9 cellular contexts compared by ENCODE assay signal in genomic region chrX:46574941-46575381, GRCh38. TPM values are rescaled to one million over a fixed set of nuclear protein-coding genes. Genes with fewer than 3 reads are reported as not detected.
DNase-seq lines count a peak whose midpoint lies in the region; ATAC-seq and TF ChIP-seq lines count a peak whose summit lies in the region.
"Had no signal": no experiment of that assay in that cellular context is flagged by ENCODE, and none has a peak within 500 bp of the region (broad histone marks: within the 10 kb centered on the region; RNA-seq: fewer than 3 reads in every experiment).

No MANE protein-coding gene starts in this region.

- ATAC-seq in HG03045 (IDR thresholded peaks at IDR 0.05; ENCODE audit: unreplicated experiment) = peak; percentile 10
- peak; percentile 33 for ATAC-seq in T-helper 17 cell
- ATAC-seq in GM18873 (IDR thresholded peaks at IDR 0.05; ENCODE audit: low FRiP score, unreplicated experiment) = no peak
- no peak for ATAC-seq in HG03025 (IDR thresholded peaks at IDR 0.05; ENCODE audit: low FRiP score, unreplicated experiment)
- ATAC-seq: K562 had no signal

- TF ChIP-seq POLR2A in transverse colon (IDR thresholded peaks at IDR 0.05) = no peak

- H2BK15ac ChIP-seq in mesenchymal stem cell (ENCODE audit: low read depth, poor library complexity, severe bottlenecking) = no peak overlapping the region

- H3K23ac ChIP-seq in mesenchymal stem cell (ENCODE audit: low read length in 2 of 2) = no peak overlapping the region

- no peaks in the 10 kb centered on the region for H3K27me3 Mint-ChIP-seq in T-helper 17 cell
- H3K27me3 Mint-ChIP-seq in dendritic cell treated with granulocyte-macrophage colony-stimulating factor and Interleukin-4, amounts not matched to agents 40 ng/mL and 50 ng/mL, for 4 days = peaks cover 4% of the 10 kb centered on the region

- peaks cover 13% of the 10 kb centered on the region for H3K4me1 ChIP-seq in mesenchymal stem cell (ENCODE audit: control insufficient read depth, insufficient read depth, low read depth, low read length)
- H3K4me1 ChIP-seq in transverse colon = peaks cover 0 to 14% (median 10%) of the 10 kb centered on the region in 4 donors

- no peak overlapping the region for H3K27ac Mint-ChIP-seq in T-helper 17 cell
- H3K27ac Mint-ChIP-seq in dendritic cell treated with granulocyte-macrophage colony-stimulating factor and Interleukin-4, amounts not matched to agents 40 ng/mL and 50 ng/mL, for 4 days = peak overlapping the region; percentile 48

- H3K27ac ChIP-seq in mesenchymal stem cell (ENCODE audit: low read length, poor library complexity, severe bottlenecking) (no peak overlapping the region), transverse colon (peak overlapping the region; percentile 32 to 81 (median 78))

- H4K91ac ChIP-seq in mesenchymal stem cell (ENCODE audit: low read length) = no peak overlapping the region

- peak overlapping the region; percentile 89 for H3K4me3 Mint-ChIP-seq in T-helper 17 cell
- H3K4me3 Mint-ChIP-seq in dendritic cell treated with granulocyte-macrophage colony-stimulating factor and Interleukin-4, amounts not matched to agents 40 ng/mL and 50 ng/mL, for 4 days = peak overlapping the region; percentile 84

- peak overlapping the region in 1 of 2 experiments; percentile 8 for H3K14ac ChIP-seq in mesenchymal stem cell (ENCODE audit: low read length in 2 of 2)

- H3K4ac ChIP-seq in mesenchymal stem cell (ENCODE audit: low read depth in 1 of 2, low read length in 2 of 2) = no peak overlapping the region

- no peaks in the 10 kb centered on the region for H3K36me3 Mint-ChIP-seq in T-helper 17 cell (ENCODE audit: low read depth)
- peaks cover 10% of the 10 kb centered on the region for H3K36me3 Mint-ChIP-seq in dendritic cell treated with granulocyte-macrophage colony-stimulating factor and Interleukin-4, amounts not matched to agents 40 ng/mL and 50 ng/mL, for 4 days (ENCODE audit: low read depth)

- H3K27me3 ChIP-seq in mesenchymal stem cell (ENCODE audit: control insufficient read depth in 1 of 2, insufficient read depth in 1 of 2, low read length in 2 of 2) (peaks cover 0 to 7% of the 10 kb centered on the region in 2 experiments), transverse colon (peaks cover 7% of the 10 kb centered on the region)

- TF ChIP-seq EP300 in transverse colon (IDR thresholded peaks at IDR 0.05; ENCODE audit: low read depth) = no peak

- TF ChIP-seq CTCF in transverse colon (IDR thresholded peaks at IDR 0.05) = no peak

- H2AFZ ChIP-seq in mesenchymal stem cell (ENCODE audit: low read depth, low read length) = no peak overlapping the region

- H3K9me3 ChIP-seq in T-helper 17 cell (ENCODE audit: control insufficient read depth, low read length, poor library complexity, severe bottlenecking) (no peaks in the 10 kb centered on the region), mesenchymal stem cell (ENCODE audit: control insufficient read depth, low read length) (no peaks in the 10 kb centered on the region), transverse colon (no peaks in the 10 kb centered on the region)

- H2BK5ac ChIP-seq in mesenchymal stem cell (ENCODE audit: low read depth, low read length, poor library complexity, severe bottlenecking) = no peak overlapping the region

- WGBS in mesenchymal stem cell = under 1% methylated on average over 41 of the region's 66 CpGs
- WGBS in transverse colon (ENCODE audit: low coverage in 1 of 2), 2 donors = 66% methylated on average over 66 of the region's 66 CpGs; no CpG with 5 or more reads in 1 of the 2 donors

- in situ Hi-C loops in transverse colon (cut with MboI; ENCODE audit: low pct_ligation_motif_present in 1 of 4, low pct_unique_long_range_greater_than_20kb in 1 of 4, low sequenced_read_pairs in 3 of 4) = loop anchor here in 2 of 4 donors (5.0 to 25.0 kb wide), 2 partner anchors 62 to 212 kb away; no protein-coding TSS in a partner anchor

- H3K18ac ChIP-seq in mesenchymal stem cell (ENCODE audit: low read depth in 1 of 2, low read length in 2 of 2) = peak overlapping the region in 1 of 2 experiments; percentile 40

- H4K8ac ChIP-seq in mesenchymal stem cell (ENCODE audit: low read length) = no peak overlapping the region

- H3K4me2 ChIP-seq in mesenchymal stem cell (ENCODE audit: low read length, poor library complexity, severe bottlenecking) = peak overlapping the region; percentile 92

- intact Hi-C loops in dendritic cell treated with granulocyte-macrophage colony-stimulating factor and Interleukin-4, amounts not matched to agents 40 ng/mL and 50 ng/mL, for 4 days (cut with micrococcal nuclease) = loop anchor here (5.0 kb wide), 2 partner anchors 67 to 217 kb away; no protein-coding TSS in a partner anchor
- intact Hi-C loops in transverse colon (cut with DNase I; ENCODE audit: low total_unique reads) = loop anchor here (5.0 kb wide), 1 partner anchor 473 kb away; no protein-coding TSS in a partner anchor

- no peaks in the 10 kb centered on the region for H3K36me3 ChIP-seq in mesenchymal stem cell (ENCODE audit: control insufficient read depth in 1 of 2, insufficient read depth in 2 of 2, low read depth in 1 of 2, low read length in 2 of 2)
- H3K36me3 ChIP-seq in transverse colon = no peaks in the 10 kb centered on the region

- peak overlapping the region; percentile 79 for H3K9ac ChIP-seq in mesenchymal stem cell (ENCODE audit: low read length)

- no peak overlapping the region for H2AK5ac ChIP-seq in mesenchymal stem cell (ENCODE audit: low read length, severe bottlenecking)

- H3K4me3 ChIP-seq in mesenchymal stem cell (ENCODE audit: insufficient read depth in 1 of 2, low read depth in 1 of 2, low read length in 2 of 2) (peak overlapping the region; percentile 71 to 83), transverse colon (peak overlapping the region; percentile 48 to 66 (median 54))
- H3K4me3 ChIP-seq: K562 had no signal

- no peak overlapping the region for H2BK120ac ChIP-seq in mesenchymal stem cell (ENCODE audit: low read depth, low read length)

- H3K9me3 Mint-ChIP-seq in dendritic cell treated with granulocyte-macrophage colony-stimulating factor and Interleukin-4, amounts not matched to agents 40 ng/mL and 50 ng/mL, for 4 days = no peaks in the 10 kb centered on the region

- peaks cover 6% of the 10 kb centered on the region for H3K79me1 ChIP-seq in mesenchymal stem cell (replicated peaks; ENCODE audit: low read length, poor library complexity, severe bottlenecking)

- DNase-seq in Daoy (ENCODE audit: low read depth) = peak; percentile 31
- peak; percentile 25 to 32 (median 29) for DNase-seq in T-helper 17 cell
- DNase-seq in mesenchymal stem cell = no peak
- DNase-seq in transverse colon = no peak

- no peak overlapping the region for H2BK12ac ChIP-seq in mesenchymal stem cell (ENCODE audit: low read length in 2 of 2)

- H3K4me1 Mint-ChIP-seq in T-helper 17 cell = peaks cover 36% of the 10 kb centered on the region
- peaks cover 54% of the 10 kb centered on the region for H3K4me1 Mint-ChIP-seq in dendritic cell treated with granulocyte-macrophage colony-stimulating factor and Interleukin-4, amounts not matched to agents 40 ng/mL and 50 ng/mL, for 4 days (ENCODE audit: low read depth)

RNA-seq across cellular contexts. Expression of gene CHST7, which starts 1.4 kb away (rescaled TPM):
- total RNA-seq in Daoy (2014; rRNA removed; shearing (Covaris generic)) = 4.4 and 10.5 TPM in 2 replicates
- total RNA-seq in T-helper 17 cell = 1 to 10 TPM; 6.3 to 6.6 TPM
- polyA plus RNA-seq in mesenchymal stem cell (2013, experiment 1 of 2) = 3.1 TPM
- polyA plus RNA-seq in mesenchymal stem cell (2013, experiment 2 of 2) = 3.4 TPM
- 10 to 100 TPM in 1 of 4 donors, 1 to 10 TPM in 3; 4.9 to 10.3 (median 7.6) TPM for total RNA-seq in transverse colon

RNA-seq across cellular contexts. Expression of gene ZNF674, which starts 29.7 kb away (rescaled TPM):
- total RNA-seq in Daoy (2014; rRNA removed; shearing (Covaris generic)) = 2.2 and 5.4 TPM in 2 replicates
- total RNA-seq in T-helper 17 cell (1 to 10 TPM; 1.6 to 3.9 TPM), transverse colon (10 to 100 TPM in 1 of 4 donors, 1 to 10 TPM in 2, under 1 TPM in 1; 0.37 to 11.0 (median 5.6) TPM)
- 1.7 TPM for polyA plus RNA-seq in mesenchymal stem cell (2013, experiment 1 of 2)
- 1.9 TPM for polyA plus RNA-seq in mesenchymal stem cell (2013, experiment 2 of 2)

Comparison
In these comparisons a context has a peak if more than half of its experiments do, and no peak if none do; other contexts are left out.
1. DNase-seq: peak in Daoy (single experiment) and T-helper 17 cell (3 of 3); none in mesenchymal stem cell (single experiment) and transverse colon (single experiment).
2. ATAC-seq: peak in HG03045 (single experiment) and T-helper 17 cell (single experiment); none in GM18873 (single experiment) and HG03025 (single experiment).